9 cellular contexts compared by ENCODE assay signal in genomic region chr2:19358242-19359020, GRCh38. TPM values are rescaled to one million over a fixed set of nuclear protein-coding genes. Genes with fewer than 3 reads are reported as not detected.
DNase-seq lines count a peak whose midpoint lies in the region; ATAC-seq and TF ChIP-seq lines count a peak whose summit lies in the region.
"Had no signal": no experiment of that assay in that cellular context is flagged by ENCODE, and none has a peak within 500 bp of the region (broad histone marks: within the 10 kb centered on the region; RNA-seq: fewer than 3 reads in every experiment).

OSR1 (minus strand) TSS chr2:19358623; CDS start chr2:19353805, 4,818 bp downstream.

- no peaks in the 10 kb centered on the region for H3K9me3 ChIP-seq in CD4-positive, alpha-beta T cell (ENCODE audit: control insufficient read depth, low read length)
- no peaks in the 10 kb centered on the region for H3K9me3 ChIP-seq in heart left ventricle
- H3K9me3 ChIP-seq: neutrophil had no signal

- WGBS in heart left ventricle, 4 donors, result 1 to 2% (median 2%) methylated on average over 37 to 51 of the region's 51 CpGs

- intact Hi-C loops in CD4-positive, alpha-beta T cell (cut with DNase I, micrococcal nuclease), result no loop called here
- intact Hi-C loops in heart left ventricle (cut with DNase I), result loop anchor here in 6 of 10 donors (2.0 to 10.0 kb wide), 7 partner anchors 314 to 924 kb away; no protein-coding TSS in a partner anchor
- intact Hi-C loops in posterior vena cava (cut with DNase I), result loop anchor here in 1 of 2 donors (5.0 to 10.0 kb wide), 3 partner anchors 374 to 971 kb away; no protein-coding TSS in a partner anchor

- H3K36me3 ChIP-seq in heart left ventricle, result no peaks in the 10 kb centered on the region
- H3K36me3 ChIP-seq: neutrophil had no signal

- H3K27me3 Mint-ChIP-seq in CD4-positive, alpha-beta T cell, result peaks cover 99% of the 10 kb centered on the region
- H3K27me3 Mint-ChIP-seq in IgD-negative memory B cell, result peaks cover 85% of the 10 kb centered on the region
- peaks cover 89% of the 10 kb centered on the region for H3K27me3 Mint-ChIP-seq in activated T-cell treated with anti-CD3 and anti-CD28 coated beads, Interleukin-2, amount 50 U/mL, for 4 hours (ENCODE audit: low read depth)

- no peak within 1 kb of the TSS for H3K27ac ChIP-seq in CD4-positive, alpha-beta T cell (ENCODE audit: low read depth, low read length)
- peak within 1 kb of the TSS; percentile 27 to 84 (median 66) for H3K27ac ChIP-seq in heart left ventricle
- H3K27ac ChIP-seq: neutrophil had no signal

- ATAC-seq in CD4-positive, alpha-beta T cell (ENCODE audit: poor library complexity), result peak; percentile 17
- peak; percentile 41 to 44 for ATAC-seq in activated T-cell treated with anti-CD3 and anti-CD28 coated beads, Interleukin-2, amount 50 U/mL, for 4 hours
- ATAC-seq in heart left ventricle, result peak; percentile 45 to 76 (median 68)
- ATAC-seq in GM18520 (IDR thresholded peaks at IDR 0.05; ENCODE audit: unreplicated experiment), result no peak
- no peak for ATAC-seq in HG02798 (IDR thresholded peaks at IDR 0.05; ENCODE audit: poor library complexity, unreplicated experiment)

- POLR2A ChIA-PET in CD4-positive, alpha-beta T cell (lab: Charles Lee), result interaction anchor here (1.3 to 5.6 kb wide), 2 partner anchors 9 to 798 kb away, joined by 5 to 69 read pairs; partner anchors contain the start of gene RDH14

- peaks cover 81% of the 10 kb centered on the region for H3K27me3 ChIP-seq in CD4-positive, alpha-beta T cell (ENCODE audit: control insufficient read depth, insufficient read depth, low read length)
- peaks cover 0 to 86% (median 31%) of the 10 kb centered on the region in 9 donors for H3K27me3 ChIP-seq in heart left ventricle

- H3K4me1 Mint-ChIP-seq in CD4-positive, alpha-beta T cell (ENCODE audit: low read depth), result peaks cover 69% of the 10 kb centered on the region
- H3K4me1 Mint-ChIP-seq in IgD-negative memory B cell, result peaks cover 20 to 40% (median 25%) of the 10 kb centered on the region in 3 donors
- peaks cover 51% of the 10 kb centered on the region for H3K4me1 Mint-ChIP-seq in activated T-cell treated with anti-CD3 and anti-CD28 coated beads, Interleukin-2, amount 50 U/mL, for 4 hours (ENCODE audit: low read depth)

- H3K4me1 ChIP-seq in heart left ventricle, result peaks cover 0 to 51% (median 24%) of the 10 kb centered on the region in 12 donors

- TF ChIP-seq CTCF in CD4-positive, alpha-beta T cell (IDR thresholded peaks at IDR 0.05), result no peak
- no peak for TF ChIP-seq CTCF in heart left ventricle (IDR thresholded peaks at IDR 0.05)

- no peak for DNase-seq in CD4-positive, alpha-beta T cell
- DNase-seq in activated T-cell treated with anti-CD3 and anti-CD28 coated beads, Interleukin-2, amount 50 U/mL, for 4 hours, result no peak
- DNase-seq in heart left ventricle (peak; percentile 59 to 80 (median 66)), posterior vena cava (ENCODE audit: low spot score) (peak; percentile 90), superior temporal gyrus (ENCODE audit: extremely low spot score) (no peak)

- peak within 1 kb of the TSS; percentile 67 for H3K4me3 Mint-ChIP-seq in CD4-positive, alpha-beta T cell
- peak within 1 kb of the TSS; percentile 59 to 88 (median 82) for H3K4me3 Mint-ChIP-seq in IgD-negative memory B cell
- H3K4me3 Mint-ChIP-seq in activated T-cell treated with anti-CD3 and anti-CD28 coated beads, Interleukin-2, amount 50 U/mL, for 4 hours, result peak within 1 kb of the TSS; percentile 46

- peaks cover 10% of the 10 kb centered on the region for H3K36me3 Mint-ChIP-seq in CD4-positive, alpha-beta T cell (ENCODE audit: low read depth)
- H3K36me3 Mint-ChIP-seq in IgD-negative memory B cell, result no peaks in the 10 kb centered on the region
- H3K36me3 Mint-ChIP-seq in activated T-cell treated with anti-CD3 and anti-CD28 coated beads, Interleukin-2, amount 50 U/mL, for 4 hours (ENCODE audit: insufficient read depth), result no peaks in the 10 kb centered on the region

- H3K9me3 Mint-ChIP-seq in CD4-positive, alpha-beta T cell, result no peaks in the 10 kb centered on the region
- H3K9me3 Mint-ChIP-seq in IgD-negative memory B cell, result peaks cover 0 to 9% (median 1%) of the 10 kb centered on the region in 3 donors
- H3K9me3 Mint-ChIP-seq in activated T-cell treated with anti-CD3 and anti-CD28 coated beads, Interleukin-2, amount 50 U/mL, for 4 hours, result no peaks in the 10 kb centered on the region

- CTCF ChIA-PET in CD4-positive, alpha-beta T cell (lab: Charles Lee), result no interaction called here

- H3K4me3 ChIP-seq in heart left ventricle, result peak within 1 kb of the TSS; percentile 45 to 90 (median 64)

- no peak within 1 kb of the TSS for H3K27ac Mint-ChIP-seq in CD4-positive, alpha-beta T cell
- H3K27ac Mint-ChIP-seq in IgD-negative memory B cell, result peak within 1 kb of the TSS; percentile 72 to 96 (median 95)

- peak in 1 of 2 donors; percentile 34 for TF ChIP-seq POLR2A in heart left ventricle (IDR thresholded peaks at IDR 0.05)

RNA-seq across cellular contexts. Expression of gene OSR1, which starts in this region (rescaled TPM):
- not detected for total RNA-seq in CD4-positive, alpha-beta T cell
- not detected for polyA plus RNA-seq in IgD-negative memory B cell
- total RNA-seq in activated T-cell treated with anti-CD3 and anti-CD28 coated beads, Interleukin-2, amount 50 U/mL, for 4 hours, result not detected
- 10 to 100 TPM in 2 of 9 donors, 1 to 10 TPM in 7; 1.4 to 26.0 (median 4.7) TPM for total RNA-seq in heart left ventricle
- 1 to 10 TPM; 3.5 to 6.0 TPM for polyA plus RNA-seq in heart left ventricle
- 10 to 100 TPM; 74.0 to 78.3 TPM for total RNA-seq in posterior vena cava

Comparison
In these comparisons a context has a peak if more than half of its experiments do, and no peak if none do; other contexts are left out.
1. Peak in ATAC-seq in CD4-positive, alpha-beta T cell; RNA of the gene not detected or under 1 TPM.
2. Peak in ATAC-seq in activated T-cell treated with anti-CD3 and anti-CD28 coated beads, Interleukin-2, amount 50 U/mL, for 4 hours; RNA of the gene not detected or under 1 TPM.
3. ATAC-seq: peak in heart left ventricle (4 of 4); none in GM18520 (single experiment) and HG02798 (single experiment).
4. DNase-seq: peak in heart left ventricle (5 of 5) and posterior vena cava (single experiment); none in CD4-positive, alpha-beta T cell (0 of 10), activated T-cell treated with anti-CD3 and anti-CD28 coated beads, Interleukin-2, amount 50 U/mL, for 4 hours (single experiment) and superior temporal gyrus (single experiment).
5. intact Hi-C loops: an anchor here in heart left ventricle (2.0 to 10.0 kb wide); none called in CD4-positive, alpha-beta T cell.
6. Peak in every context shown above with its lines, with median percentiles within 50 percentile points of each other: H3K4me3 Mint-ChIP-seq.